ENCODE assay signal across 10 cellular contexts in the genomic region with DNA sequence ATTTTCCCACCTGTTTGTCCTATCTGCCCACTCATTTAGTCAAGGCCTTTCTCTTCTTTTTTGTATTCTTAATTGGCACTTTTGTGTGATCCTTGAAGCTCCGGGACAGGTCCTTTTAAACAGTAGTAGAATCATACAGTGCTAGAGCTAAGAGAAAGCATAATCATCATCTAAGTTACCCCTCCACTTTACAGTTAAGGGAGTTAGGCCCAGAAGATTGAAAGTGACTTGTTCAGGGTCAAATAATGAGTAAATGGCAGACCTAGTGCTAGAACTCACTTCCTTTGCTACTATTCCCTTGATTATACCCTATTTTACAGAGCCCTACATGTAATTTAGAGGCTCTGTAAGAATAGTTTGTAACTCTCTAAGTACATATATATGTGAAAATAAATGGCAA. TPM values are rescaled to one million over a fixed set of nuclear protein-coding genes. Genes with fewer than 3 reads are reported as not detected.
DNase-seq lines count a peak whose midpoint lies in the region; ATAC-seq and TF ChIP-seq lines count a peak whose summit lies in the region.
"Had no signal": no experiment of that assay in that cellular context is flagged by ENCODE, and none has a peak within 500 bp of the region (broad histone marks: within the 10 kb centered on the region; RNA-seq: fewer than 3 reads in every experiment).

No MANE protein-coding gene starts in this region.

- H3K4me3 Mint-ChIP-seq in T-helper 17 cell, result no peak overlapping the region

- H3K4me1 Mint-ChIP-seq in T-helper 17 cell, result peaks cover 34% of the 10 kb centered on the region

- H3K27ac ChIP-seq in HEK293 (ENCODE audit: extremely low read depth, low read depth, low read length), result no peak overlapping the region
- peak overlapping the region in 3 of 5 donors; percentile 4 to 99 (median 96) for H3K27ac ChIP-seq in adrenal gland
- H3K27ac ChIP-seq in thoracic aorta, result peak overlapping the region; percentile 98 to 100
- no peak overlapping the region for H3K27ac ChIP-seq in substantia nigra (ENCODE audit: low read depth, low read length, poor library complexity, severe bottlenecking)

- no peaks in the 10 kb centered on the region for H3K36me3 ChIP-seq in HEK293 (ENCODE audit: control insufficient read depth in 2 of 2, insufficient read depth in 1 of 2, low read length in 2 of 2)
- H3K36me3 ChIP-seq in adrenal gland (replicated peaks in 1 of 2), result no peaks in the 10 kb centered on the region
- no peaks in the 10 kb centered on the region for H3K36me3 ChIP-seq in kidney epithelial cell (ENCODE audit: control insufficient read depth, insufficient read depth, low read length)
- no peaks in the 10 kb centered on the region for H3K36me3 ChIP-seq in thoracic aorta

- no peaks in the 10 kb centered on the region for H3K9me3 ChIP-seq in HEK293 (ENCODE audit: control insufficient read depth, insufficient read depth, low read depth, low read length)
- H3K9me3 ChIP-seq in adrenal gland (replicated peaks in 1 of 3), result no peaks in the 10 kb centered on the region
- H3K9me3 ChIP-seq in thoracic aorta, result no peaks in the 10 kb centered on the region
- H3K9me3 ChIP-seq in T-helper 17 cell (ENCODE audit: control insufficient read depth, low read length, poor library complexity, severe bottlenecking), result no peaks in the 10 kb centered on the region

- no peak overlapping the region for H3K27ac Mint-ChIP-seq in T-helper 17 cell

- no peak for TF ChIP-seq POLR2A in adrenal gland (IDR thresholded peaks at IDR 0.05)

- ATAC-seq in thoracic aorta (ENCODE audit: insufficient number of reproducible peaks, low FRiP score, low read depth), result no peak
- no peak for ATAC-seq in T-helper 17 cell
- ATAC-seq in HG02642 (IDR thresholded peaks at IDR 0.05; ENCODE audit: poor library complexity, unreplicated experiment), result no peak

- CTCF ChIA-PET in HEK293 (lab: Yijun Ruan, JAX), result interaction anchor here (0.7 to 1.1 kb wide), 2 partner anchors 17 to 1425 kb away, joined by 3 to 5 read pairs; no protein-coding TSS in a partner anchor

- intact Hi-C loops in adrenal gland (cut with DNase I), result no loop called here

- no peaks in the 10 kb centered on the region for H3K27me3 ChIP-seq in adrenal gland
- no peaks in the 10 kb centered on the region for H3K27me3 ChIP-seq in kidney epithelial cell (ENCODE audit: control insufficient read depth, insufficient read depth, low read length)
- no peaks in the 10 kb centered on the region for H3K27me3 ChIP-seq in thoracic aorta (replicated peaks; ENCODE audit: insufficient read depth)

- H3K4me1 ChIP-seq in HEK293 (ENCODE audit: control insufficient read depth, insufficient read depth, low read length) (no peaks in the 10 kb centered on the region), adrenal gland (replicated peaks in 1 of 2) (peaks cover 32 to 64% of the 10 kb centered on the region in 2 donors), thoracic aorta (ENCODE audit: control insufficient read depth in 1 of 2, low read depth in 2 of 2) (peaks cover 39 to 57% of the 10 kb centered on the region in 2 donors)

- peak overlapping the region; percentile 90 for H3K4me3 ChIP-seq in HEK293 (ENCODE audit: low read depth, low read length)
- peak overlapping the region in 1 of 4 donors; percentile 80 for H3K4me3 ChIP-seq in adrenal gland
- H3K4me3 ChIP-seq in kidney epithelial cell (ENCODE audit: low read depth, low read length), result peak overlapping the region; percentile 86
- peak overlapping the region; percentile 77 for H3K4me3 ChIP-seq in thoracic aorta

- TF ChIP-seq CTCF in HEK293 (tag by site-specific recombination; IDR thresholded peaks at IDR 0.05), result no peak
- no peak for TF ChIP-seq CTCF in adrenal gland (IDR thresholded peaks at IDR 0.05)
- TF ChIP-seq CTCF in kidney epithelial cell (IDR thresholded peaks at IDR 0.05; ENCODE audit: insufficient read depth, low read length, poor library complexity, severe bottlenecking), result no peak
- no peak for TF ChIP-seq CTCF in thoracic aorta (IDR thresholded peaks at IDR 0.05)

- POLR2A ChIA-PET in HEK293 (lab: Yijun Ruan, JAX), result no interaction called here

- DNase-seq in adrenal gland (no peak), kidney epithelial cell (ENCODE audit: low read depth) (no peak), thoracic aorta (ENCODE audit: low spot score) (no peak), activated T-cell treated with anti-CD3 and anti-CD28 coated beads for 4 hours (no peak), T-helper 17 cell (no peak), substantia nigra (lab: John Stamatoyannopoulos, UW) (no peak)
- DNase-seq: activated CD4-positive, CD25-positive, alpha-beta regulatory T cell; central memory CD4-positive, alpha-beta T cell had no signal

- WGBS in adrenal gland, 4 donors, result 35 to 62% (median 48%) methylated on average over 1 of the region's 1 CpG

- no peaks in the 10 kb centered on the region for H3K36me3 Mint-ChIP-seq in T-helper 17 cell (ENCODE audit: low read depth)

- peaks cover 3% of the 10 kb centered on the region for H3K27me3 Mint-ChIP-seq in T-helper 17 cell

TF ChIP-seq in HEK293, 187 proteins besides CTCF, POLR2A, EP300 and RAD21:
- no peak for TF ChIP-seq ZNF112 (tag by site-specific recombination; IDR thresholded peaks at IDR 0.05)
- TF ChIP-seq ZNF23 (tag by site-specific recombination; IDR thresholded peaks at IDR 0.05; ENCODE audit: borderline replicate concordance), result no peak
- TF ChIP-seq ZNF174 (tag by site-specific recombination; IDR thresholded peaks at IDR 0.05), result no peak
- no peak for TF ChIP-seq GFI1B (tag by site-specific recombination; IDR thresholded peaks at IDR 0.05)
- no peak for TF ChIP-seq ZSCAN30 (tag by site-specific recombination; IDR thresholded peaks at IDR 0.05)
- TF ChIP-seq ZNF248 (tag by site-specific recombination; IDR thresholded peaks at IDR 0.05), result no peak
- no peak for TF ChIP-seq ZIC2 (tag by site-specific recombination; IDR thresholded peaks at IDR 0.05)
- no peak for TF ChIP-seq BCL11B (tag by site-specific recombination; IDR thresholded peaks at IDR 0.05; ENCODE audit: low read depth)
- TF ChIP-seq ZNF175 (tag by site-specific recombination; IDR thresholded peaks at IDR 0.05), result no peak
- no peak for TF ChIP-seq KLF16 (tag by site-specific recombination; IDR thresholded peaks at IDR 0.05)
- TF ChIP-seq ZNF530 (tag by site-specific recombination; IDR thresholded peaks at IDR 0.05; ENCODE audit: low read depth), result no peak
- no peak for TF ChIP-seq ZNF626 (tag by site-specific recombination; IDR thresholded peaks at IDR 0.05)
- no peak for TF ChIP-seq FEZF1 (tag by site-specific recombination; IDR thresholded peaks at IDR 0.05)
- TF ChIP-seq ZNF621 (tag by site-specific recombination; IDR thresholded peaks at IDR 0.05), result no peak
- no peak for TF ChIP-seq ZNF354C (tag by site-specific recombination; IDR thresholded peaks at IDR 0.05; ENCODE audit: borderline replicate concordance, low read depth)
- TF ChIP-seq OVOL3 (tag by site-specific recombination; IDR thresholded peaks at IDR 0.05), result no peak
- TF ChIP-seq ZNF211 (tag by site-specific recombination; IDR thresholded peaks at IDR 0.05; ENCODE audit: low read depth), result no peak
- TF ChIP-seq, protein P1, sequence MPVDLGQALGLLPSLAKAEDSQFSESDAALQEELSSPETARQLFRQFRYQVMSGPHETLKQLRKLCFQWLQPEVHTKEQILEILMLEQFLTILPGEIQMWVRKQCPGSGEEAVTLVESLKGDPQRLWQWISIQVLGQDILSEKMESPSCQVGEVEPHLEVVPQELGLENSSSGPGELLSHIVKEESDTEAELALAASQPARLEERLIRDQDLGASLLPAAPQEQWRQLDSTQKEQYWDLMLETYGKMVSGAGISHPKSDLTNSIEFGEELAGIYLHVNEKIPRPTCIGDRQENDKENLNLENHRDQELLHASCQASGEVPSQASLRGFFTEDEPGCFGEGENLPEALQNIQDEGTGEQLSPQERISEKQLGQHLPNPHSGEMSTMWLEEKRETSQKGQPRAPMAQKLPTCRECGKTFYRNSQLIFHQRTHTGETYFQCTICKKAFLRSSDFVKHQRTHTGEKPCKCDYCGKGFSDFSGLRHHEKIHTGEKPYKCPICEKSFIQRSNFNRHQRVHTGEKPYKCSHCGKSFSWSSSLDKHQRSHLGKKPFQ (tag by site-specific recombination; IDR thresholded peaks at IDR 0.05), result no peak

RNA-seq across cellular contexts. Expression of a gene that starts 2.5 kb away (rescaled TPM):
- total RNA-seq in adrenal gland, result 10 to 100 TPM; 37.3 to 54.6 (median 43.0) TPM
- 10 to 100 TPM; 36.9 to 56.5 (median 39.4) TPM for polyA plus RNA-seq in adrenal gland
- 46.3 and 46.5 TPM in 2 replicates for total RNA-seq in kidney epithelial cell
- 10 to 100 TPM; 55.0 to 86.4 TPM for total RNA-seq in thoracic aorta
- total RNA-seq in T-helper 17 cell, result 10 to 100 TPM; 71.5 to 82.3 TPM

Comparison
In these comparisons a context has a peak if more than half of its experiments do, and no peak if none do; other contexts are left out.
1. H3K27ac ChIP-seq: peak in adrenal gland (3 of 5) and thoracic aorta (2 of 2); none in HEK293 (single experiment) and substantia nigra (single experiment).